9 cellular contexts compared by ENCODE assay signal in genomic region chr2:110858135-110858737, GRCh38.
DNase-seq lines count a peak whose midpoint lies in the region; ATAC-seq and TF ChIP-seq lines count a peak whose summit lies in the region.
"Had no signal": no experiment of that assay in that cellular context is flagged by ENCODE, and none has a peak within 500 bp of the region (broad histone marks: within the 10 kb centered on the region; RNA-seq: fewer than 3 reads in every experiment).

No MANE protein-coding gene starts in this region.

- H3K27me3 ChIP-seq in left lung (peaks cover 0 to 10% of the 10 kb centered on the region in 2 donors), breast epithelium (peaks cover 0 to 4% of the 10 kb centered on the region in 2 donors)

- peaks cover 73% of the 10 kb centered on the region for H3K4me1 Mint-ChIP-seq in activated CD8-positive, alpha-beta T cell treated with anti-CD3 and anti-CD28 coated beads for 36 hours (ENCODE audit: low read depth)

- H3K9me3 ChIP-seq in left lung (no peaks in the 10 kb centered on the region), breast epithelium (no peaks in the 10 kb centered on the region)

- TF ChIP-seq CTCF in activated CD8-positive, alpha-beta T cell treated with anti-CD3 and anti-CD28 coated beads for 36 hours (IDR thresholded peaks at IDR 0.05), result no peak
- TF ChIP-seq CTCF in left lung (IDR thresholded peaks at IDR 0.05) (no peak), breast epithelium (IDR thresholded peaks at IDR 0.05) (no peak)

- H3K4me3 ChIP-seq in left lung (no peak overlapping the region), breast epithelium (no peak overlapping the region)
- H3K4me3 ChIP-seq: lung had no signal

- H3K36me3 ChIP-seq in left lung, result no peaks in the 10 kb centered on the region
- no peaks in the 10 kb centered on the region for H3K36me3 ChIP-seq in breast epithelium

- intact Hi-C loops in activated CD8-positive, alpha-beta T cell treated with anti-CD3 and anti-CD28 coated beads for 36 hours (cut with micrococcal nuclease), result loop anchor here (5.0 kb wide), 1 partner anchor 194 kb away; no protein-coding TSS in a partner anchor
- intact Hi-C loops in left lung (cut with DNase I) (no loop called here), breast epithelium (cut with DNase I; ENCODE audit: low total_unique reads) (no loop called here)

- POLR2A ChIA-PET in activated CD8-positive, alpha-beta T cell treated with anti-CD3 and anti-CD28 coated beads for 36 hours (lab: Charles Lee), result interaction anchor here (1.0 to 1.8 kb wide), 11 partner anchors 8 to 263 kb away, joined by 3 to 17 read pairs (median 4); partner anchors contain the start of gene BCL2L11

- H3K4me3 Mint-ChIP-seq in activated CD8-positive, alpha-beta T cell treated with anti-CD3 and anti-CD28 coated beads for 36 hours, result peak overlapping the region; percentile 63

- no peak for TF ChIP-seq POLR2A in breast epithelium (IDR thresholded peaks at IDR 0.05)

- peaks cover 14% of the 10 kb centered on the region for H3K27me3 Mint-ChIP-seq in activated CD8-positive, alpha-beta T cell treated with anti-CD3 and anti-CD28 coated beads for 36 hours

- H3K36me3 Mint-ChIP-seq in activated CD8-positive, alpha-beta T cell treated with anti-CD3 and anti-CD28 coated beads for 36 hours (ENCODE audit: low read depth), result peaks cover 2% of the 10 kb centered on the region

- no peak overlapping the region for H3K27ac ChIP-seq in left lung
- H3K27ac ChIP-seq in breast epithelium, result no peak overlapping the region

- no peaks in the 10 kb centered on the region for H3K4me1 ChIP-seq in left lung
- no peaks in the 10 kb centered on the region for H3K4me1 ChIP-seq in breast epithelium

- peaks cover 3% of the 10 kb centered on the region for H3K9me3 Mint-ChIP-seq in activated CD8-positive, alpha-beta T cell treated with anti-CD3 and anti-CD28 coated beads for 36 hours

- H3K27ac Mint-ChIP-seq in activated CD8-positive, alpha-beta T cell treated with anti-CD3 and anti-CD28 coated beads for 36 hours, result peak overlapping the region; percentile 77

- CTCF ChIA-PET in activated CD8-positive, alpha-beta T cell treated with anti-CD3 and anti-CD28 coated beads for 36 hours (lab: Charles Lee), result interaction anchor here (0.7 to 2.5 kb wide), 9 partner anchors 9 to 258 kb away, joined by 3 to 23 read pairs (median 5); no protein-coding TSS in a partner anchor

- ATAC-seq in HG03442 (IDR thresholded peaks at IDR 0.05; ENCODE audit: unreplicated experiment) (peak; percentile 78), left lung (peak; percentile 29), HG02970 (IDR thresholded peaks at IDR 0.05; ENCODE audit: low FRiP score, unreplicated experiment) (no peak)
- peak; percentile 92 for ATAC-seq in activated CD8-positive, alpha-beta T cell treated with anti-CD3 and anti-CD28 coated beads for 36 hours

- DNase-seq in SHP77 (lab: John Stamatoyannopoulos, UW) (peak; percentile 7 to 30), SHP77 treated with DMSO at 0.1 percent for 48 hours (lab: John Stamatoyannopoulos, UW) (no peak), left lung (no peak), breast epithelium (ENCODE audit: low spot score in 2 of 2) (no peak), NCI-H2029 (lab: John Stamatoyannopoulos, UW) (no peak)
- DNase-seq in activated CD8-positive, alpha-beta T cell treated with anti-CD3 and anti-CD28 coated beads for 36 hours, result peak; percentile 91

Comparison
In these comparisons a context has a peak if more than half of its experiments do, and no peak if none do; other contexts are left out.
1. DNase-seq: peak in SHP77 (2 of 2) and activated CD8-positive, alpha-beta T cell treated with anti-CD3 and anti-CD28 coated beads for 36 hours (single experiment); none in SHP77 treated with DMSO at 0.1 percent for 48 hours (single experiment), left lung (0 of 2), breast epithelium (0 of 2) and NCI-H2029 (single experiment).